In the genomic region with DNA sequence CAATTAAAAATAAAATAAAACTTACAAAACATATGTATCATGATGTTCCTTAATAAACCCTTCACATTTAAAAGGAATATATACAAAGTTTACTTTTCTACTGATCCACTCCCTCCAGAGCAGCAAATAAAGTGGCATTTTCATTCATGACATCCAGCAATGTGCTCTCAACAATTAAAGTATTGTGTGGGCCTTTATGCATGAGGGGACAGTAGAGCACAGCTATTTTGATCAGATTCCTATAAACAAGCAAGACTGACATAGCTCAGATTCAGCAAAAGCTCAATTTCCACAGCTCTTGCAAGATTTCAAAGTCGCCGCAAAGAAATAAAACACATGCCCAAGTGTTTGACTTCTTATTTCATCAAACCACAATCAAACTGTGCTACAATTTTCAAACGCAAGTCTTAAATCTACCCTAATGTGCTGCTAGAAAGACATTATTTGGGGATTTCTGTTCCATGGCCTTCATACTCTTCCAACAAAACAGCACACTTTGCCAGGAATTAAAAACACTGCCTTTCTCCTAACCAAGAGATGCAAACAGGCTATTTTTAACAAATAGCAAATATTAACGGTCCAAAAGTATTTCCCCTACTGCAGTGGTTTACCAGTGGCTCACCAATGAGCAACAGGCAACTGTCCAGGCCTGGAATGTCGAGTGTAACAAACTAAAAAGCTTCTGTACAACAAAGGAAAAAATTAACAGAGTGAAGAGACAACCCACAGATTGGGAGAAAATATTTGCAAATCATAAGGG, we compare ENCODE assay signal across 19 cellular contexts. TPM values are rescaled to one million over a fixed set of nuclear protein-coding genes. Genes with fewer than 3 reads are reported as not detected.
DNase-seq lines count a peak whose midpoint lies in the region; ATAC-seq and TF ChIP-seq lines count a peak whose summit lies in the region.
"Had no signal": no experiment of that assay in that cellular context is flagged by ENCODE, and none has a peak within 500 bp of the region (broad histone marks: within the 10 kb centered on the region; RNA-seq: fewer than 3 reads in every experiment).

No MANE protein-coding gene starts in this region.

- peaks cover 28% of the 10 kb centered on the region for H3K4me1 Mint-ChIP-seq in neural crest cell
- no peaks in the 10 kb centered on the region for H3K4me1 Mint-ChIP-seq in activated T-cell treated with anti-CD3 and anti-CD28 coated beads, Interleukin-2, amount 50 U/mL, for 4 hours (ENCODE audit: low read depth)
- H3K4me1 Mint-ChIP-seq: stimulated activated memory B cell treated with anti-CD40 and anti-IgM and Interleukin-4, amounts not matched to agents 10 μg/mL and 1 μg/mL and 100 μg/mL, for 72 hours had no signal

- no peaks in the 10 kb centered on the region for H3K36me3 Mint-ChIP-seq in neural crest cell (ENCODE audit: low read depth)
- H3K36me3 Mint-ChIP-seq in activated T-cell treated with anti-CD3 and anti-CD28 coated beads, Interleukin-2, amount 50 U/mL, for 4 hours (ENCODE audit: insufficient read depth) = peaks cover 4% of the 10 kb centered on the region
- H3K36me3 Mint-ChIP-seq: stimulated activated memory B cell treated with anti-CD40 and anti-IgM and Interleukin-4, amounts not matched to agents 10 μg/mL and 1 μg/mL and 100 μg/mL, for 72 hours had no signal

- H3K9ac ChIP-seq in fibroblast of lung (ENCODE audit: insufficient read depth, low read length) = no peak overlapping the region

- H3K4me1 ChIP-seq in fibroblast of lung (ENCODE audit: control insufficient read depth, extremely low read depth, insufficient read depth, low read length) = no peaks in the 10 kb centered on the region
- H3K4me1 ChIP-seq: Caco-2, upper lobe of left lung had no signal

- peak overlapping the region; percentile 5 for H3K27ac Mint-ChIP-seq in neural crest cell (ENCODE audit: unreplicated experiment)
- H3K27ac Mint-ChIP-seq: activated naive CD8-positive, alpha-beta T cell treated with anti-CD3 and anti-CD28 coated beads, Interleukin-2, amount 10 ng/mL, durations not matched to agents 7 days and 5 days; stimulated activated memory B cell treated with anti-CD40 and anti-IgM and Interleukin-4, amounts not matched to agents 10 μg/mL and 1 μg/mL and 100 μg/mL, for 72 hours had no signal

- no peaks in the 10 kb centered on the region for H3K27me3 Mint-ChIP-seq in neural crest cell (ENCODE audit: low read depth)
- H3K27me3 Mint-ChIP-seq in activated T-cell treated with anti-CD3 and anti-CD28 coated beads, Interleukin-2, amount 50 U/mL, for 4 hours (ENCODE audit: low read depth) = no peaks in the 10 kb centered on the region
- H3K27me3 Mint-ChIP-seq: activated naive CD8-positive, alpha-beta T cell treated with anti-CD3 and anti-CD28 coated beads, Interleukin-2, amount 10 ng/mL, durations not matched to agents 7 days and 5 days; stimulated activated memory B cell treated with anti-CD40 and anti-IgM and Interleukin-4, amounts not matched to agents 10 μg/mL and 1 μg/mL and 100 μg/mL, for 72 hours had no signal

- no peaks in the 10 kb centered on the region for H3K9me3 ChIP-seq in fibroblast of lung (ENCODE audit: control insufficient read depth, insufficient read depth, low read depth, low read length)
- H3K9me3 ChIP-seq: Caco-2, upper lobe of left lung had no signal

- peak overlapping the region; percentile 40 for H3K4me2 ChIP-seq in fibroblast of lung (ENCODE audit: extremely low read depth, insufficient read depth, low read length)

- no peak overlapping the region for H3K27ac ChIP-seq in fibroblast of lung (ENCODE audit: insufficient read depth, low read length)
- H3K27ac ChIP-seq: upper lobe of left lung had no signal

- no peak overlapping the region for H3K4me3 Mint-ChIP-seq in neural crest cell
- H3K4me3 Mint-ChIP-seq in activated T-cell treated with anti-CD3 and anti-CD28 coated beads, Interleukin-2, amount 50 U/mL, for 4 hours = no peak overlapping the region
- H3K4me3 Mint-ChIP-seq: activated naive CD8-positive, alpha-beta T cell treated with anti-CD3 and anti-CD28 coated beads, Interleukin-2, amount 10 ng/mL, durations not matched to agents 7 days and 5 days; stimulated activated memory B cell treated with anti-CD40 and anti-IgM and Interleukin-4, amounts not matched to agents 10 μg/mL and 1 μg/mL and 100 μg/mL, for 72 hours had no signal

- H3K36me3 ChIP-seq in fibroblast of lung (ENCODE audit: control insufficient read depth, insufficient read depth, low read length) = no peaks in the 10 kb centered on the region
- H3K36me3 ChIP-seq: upper lobe of left lung had no signal

- H4K20me1 ChIP-seq in fibroblast of lung (ENCODE audit: control insufficient read depth, extremely low read depth, insufficient read depth, low read length) = no peaks in the 10 kb centered on the region

- peak overlapping the region; percentile 50 for H2AFZ ChIP-seq in fibroblast of lung (ENCODE audit: low read length)

- no peaks in the 10 kb centered on the region for H3K9me3 Mint-ChIP-seq in neural crest cell
- H3K9me3 Mint-ChIP-seq in activated T-cell treated with anti-CD3 and anti-CD28 coated beads, Interleukin-2, amount 50 U/mL, for 4 hours = no peaks in the 10 kb centered on the region
- H3K9me3 Mint-ChIP-seq: activated naive CD8-positive, alpha-beta T cell treated with anti-CD3 and anti-CD28 coated beads, Interleukin-2, amount 10 ng/mL, durations not matched to agents 7 days and 5 days had no signal

- no peaks in the 10 kb centered on the region for H3K27me3 ChIP-seq in fibroblast of lung (ENCODE audit: control insufficient read depth, insufficient read depth, low read length)
- H3K27me3 ChIP-seq: upper lobe of left lung had no signal

- no peaks in the 10 kb centered on the region for H3K79me2 ChIP-seq in fibroblast of lung (ENCODE audit: control insufficient read depth, insufficient read depth, low read length)

- no peak overlapping the region for H3K4me3 ChIP-seq in AG10803 (ENCODE audit: low read length)
- peak overlapping the region in 1 of 4 experiments; percentile 5 for H3K4me3 ChIP-seq in fibroblast of lung (replicated peaks in 1 of 4; ENCODE audit: control extremely low read depth in 1 of 4, insufficient read depth in 1 of 4, low read depth in 3 of 4, low read length in 4 of 4)
- H3K4me3 ChIP-seq: upper lobe of left lung had no signal

- ATAC-seq in activated T-cell treated with anti-CD3 and anti-CD28 coated beads, Interleukin-2, amount 50 U/mL, for 4 hours = no peak
- ATAC-seq: stimulated activated memory B cell treated with anti-CD40 and anti-IgM and Interleukin-4, amounts not matched to agents 10 μg/mL and 1 μg/mL and 100 μg/mL, for 72 hours had no signal

- TF ChIP-seq CTCF in AG10803 (conservative IDR thresholded peaks at IDR 0.05; ENCODE audit: low read length) = no peak
- no peak for TF ChIP-seq CTCF in fibroblast of lung (conservative IDR thresholded peaks at IDR 0.05 in 1 of 2, IDR thresholded peaks at IDR 0.05 in 1 of 2; ENCODE audit: low read depth in 1 of 2, low read length in 2 of 2)
- TF ChIP-seq CTCF in neural crest cell (conservative IDR thresholded peaks at IDR 0.05) = no peak

- peak; percentile 79 for DNase-seq in AG10803 (ENCODE audit: low read depth)
- DNase-seq in RPMI7951 (ENCODE audit: low read depth) = peak; percentile 22
- DNase-seq in fibroblast of lung (ENCODE audit: low read depth in 2 of 2) = peak in 1 of 2 donors; percentile 40
- no peak for DNase-seq in neural crest cell (ENCODE audit: low read depth, low spot score)
- DNase-seq in activated CD4-positive, alpha-beta T cell treated with anti-CD3 and anti-CD28 coated beads, Interleukin-2, amount 50 U/mL, for 48 hours = no peak
- no peak for DNase-seq in islet precursor cell
- DNase-seq in activated T-cell treated with anti-CD3 and anti-CD28 coated beads, Interleukin-2, amount 50 U/mL, for 4 hours = no peak
- DNase-seq in DMS153 (lab: John Stamatoyannopoulos, UW) = no peak
- DNase-seq: activated naive CD8-positive, alpha-beta T cell treated with anti-CD3 and anti-CD28 coated beads, Interleukin-2, amount 10 ng/mL, durations not matched to agents 7 days and 5 days; Caco-2; cerebellar nuclear complex; GF-D8; kidney; NCI-H1436; NCI-H345; Right ventricle myocardium superior; small intestine; upper lobe of left lung had no signal

RNA-seq across cellular contexts. Expression of gene MBOAT1, which starts 52.3 kb away (rescaled TPM):
- total RNA-seq in RPMI7951 (2014; rRNA removed; shearing (Covaris generic)) = 18.3 and 20.5 TPM in 2 replicates
- 4.9 and 6.6 TPM in 2 replicates for total RNA-seq in fibroblast of lung
- polyA plus RNA-seq in fibroblast of lung = 3.1 and 3.9 TPM in 2 replicates
- polyA plus RNA-seq in fibroblast of lung (2012) = 1.7 and 2.2 TPM in 2 replicates
- polyA minus RNA-seq in fibroblast of lung (ENCODE audit: low replicate concordance) = 3.7 and 5.7 TPM in 2 replicates
- 11.4 and 12.0 TPM in 2 replicates for total RNA-seq in neural crest cell
- total RNA-seq in activated T-cell treated with anti-CD3 and anti-CD28 coated beads, Interleukin-2, amount 50 U/mL, for 4 hours = 1 to 10 TPM; 2.2 to 5.1 (median 4.4) TPM

Comparison
In these comparisons a context has a peak if more than half of its experiments do, and no peak if none do; other contexts are left out.
1. DNase-seq: peak in AG10803 (single experiment) and RPMI7951 (single experiment); none in neural crest cell (single experiment), activated CD4-positive, alpha-beta T cell treated with anti-CD3 and anti-CD28 coated beads, Interleukin-2, amount 50 U/mL, for 48 hours (0 of 2), islet precursor cell (single experiment), activated T-cell treated with anti-CD3 and anti-CD28 coated beads, Interleukin-2, amount 50 U/mL, for 4 hours (single experiment) and DMS153 (single experiment).